ENCODE assay signal across 10 cellular contexts in genomic region chr14:67513631-67514108, GRCh38. TPM values are rescaled to one million over a fixed set of nuclear protein-coding genes. Genes with fewer than 3 reads are reported as not detected.
DNase-seq lines count a peak whose midpoint lies in the region; ATAC-seq and TF ChIP-seq lines count a peak whose summit lies in the region.
"Had no signal": no experiment of that assay in that cellular context is flagged by ENCODE, and none has a peak within 500 bp of the region (broad histone marks: within the 10 kb centered on the region; RNA-seq: fewer than 3 reads in every experiment).

No MANE protein-coding gene starts in this region.

- peaks cover 15% of the 10 kb centered on the region for H3K4me1 Mint-ChIP-seq in T-helper 2 cell treated with Interferon-gamma antibody and Interleukin-4, amounts not matched to agents 5 μg/mL and 100 μg/mL, for 36 hours (ENCODE audit: low read depth)
- peaks cover 46% of the 10 kb centered on the region for H3K4me1 Mint-ChIP-seq in activated B cell treated with CpG ODN at 0.5 μM for 24 hours

- ATAC-seq in activated B cell treated with CpG ODN at 0.5 μM for 24 hours (ENCODE audit: low read depth), result no peak

- POLR2A ChIA-PET in activated B cell treated with CpG ODN at 0.5 μM for 24 hours (lab: Charles Lee), result interaction anchor here (0.6 to 2.9 kb wide), 5 partner anchors 20 to 1912 kb away, joined by 4 to 15 read pairs (median 7); partner anchors contain the start of gene TMEM229B

- H3K27me3 Mint-ChIP-seq in T-helper 2 cell treated with Interferon-gamma antibody and Interleukin-4, amounts not matched to agents 5 μg/mL and 100 μg/mL, for 36 hours (ENCODE audit: low read depth), result peaks cover 85% of the 10 kb centered on the region
- H3K27me3 Mint-ChIP-seq in activated B cell treated with CpG ODN at 0.5 μM for 24 hours, result no peaks in the 10 kb centered on the region

- H3K27ac ChIP-seq in substantia nigra (ENCODE audit: low read depth, low read length, poor library complexity, severe bottlenecking), result peak overlapping the region; percentile 74

- H3K27ac Mint-ChIP-seq in T-helper 2 cell treated with Interferon-gamma antibody and Interleukin-4, amounts not matched to agents 5 μg/mL and 100 μg/mL, for 36 hours, result no peak overlapping the region
- H3K27ac Mint-ChIP-seq in activated B cell treated with CpG ODN at 0.5 μM for 24 hours, result peak overlapping the region; percentile 71

- peak overlapping the region; percentile 69 for H3K4me3 Mint-ChIP-seq in T-helper 2 cell treated with Interferon-gamma antibody and Interleukin-4, amounts not matched to agents 5 μg/mL and 100 μg/mL, for 36 hours
- peak overlapping the region; percentile 88 for H3K4me3 Mint-ChIP-seq in activated B cell treated with CpG ODN at 0.5 μM for 24 hours

- peaks cover 36% of the 10 kb centered on the region for H3K27me3 ChIP-seq in H7 (ENCODE audit: control insufficient read depth, insufficient read depth, low read length)

- H3K4me3 ChIP-seq in H7 (ENCODE audit: insufficient read depth, low read depth, low read length), result no peak overlapping the region

- no peaks in the 10 kb centered on the region for H3K9me3 Mint-ChIP-seq in T-helper 2 cell treated with Interferon-gamma antibody and Interleukin-4, amounts not matched to agents 5 μg/mL and 100 μg/mL, for 36 hours
- H3K9me3 Mint-ChIP-seq in activated B cell treated with CpG ODN at 0.5 μM for 24 hours, result no peaks in the 10 kb centered on the region

- H3K36me3 Mint-ChIP-seq in T-helper 2 cell treated with Interferon-gamma antibody and Interleukin-4, amounts not matched to agents 5 μg/mL and 100 μg/mL, for 36 hours (ENCODE audit: low read depth), result no peaks in the 10 kb centered on the region
- H3K36me3 Mint-ChIP-seq in activated B cell treated with CpG ODN at 0.5 μM for 24 hours (ENCODE audit: low read depth), result no peaks in the 10 kb centered on the region

- no peaks in the 10 kb centered on the region for H3K36me3 ChIP-seq in H7 (replicated peaks; ENCODE audit: control insufficient read depth, insufficient read depth, low read length)

- intact Hi-C loops in activated B cell treated with CpG ODN at 0.5 μM for 24 hours (cut with micrococcal nuclease), result no loop called here

- CTCF ChIA-PET in activated B cell treated with CpG ODN at 0.5 μM for 24 hours (lab: Charles Lee), result interaction anchor here (1.3 to 3.1 kb wide), 6 partner anchors 25 to 153 kb away, joined by 3 to 13 read pairs (median 7); partner anchors contain the start of gene TMEM229B

- DNase-seq in T-helper 2 cell treated with Interferon-gamma antibody and Interleukin-4, amounts not matched to agents 5 μg/mL and 100 μg/mL, for 36 hours (ENCODE audit: low spot score), result no peak
- no peak for DNase-seq in T-helper 2 cell
- DNase-seq in activated B cell treated with CpG ODN at 0.5 μM for 24 hours, result no peak
- peak; percentile 44 for DNase-seq in left kidney (ENCODE audit: low read depth, low spot score)
- peak in 7 of 49 donors; percentile 6 to 72 (median 22) for DNase-seq in substantia nigra (lab: John Stamatoyannopoulos, UW)
- no peak for DNase-seq in GF-D8 (lab: John Stamatoyannopoulos, UW)
- no peak for DNase-seq in foreskin melanocyte
- DNase-seq in H7, result no peak
- DNase-seq: activated CD4-positive, alpha-beta T cell treated with anti-CD3 and anti-CD28 coated beads, Interleukin-2, amount 50 U/mL, for 48 hours had no signal

- no peak for TF ChIP-seq CTCF in activated B cell treated with CpG ODN at 0.5 μM for 24 hours (IDR thresholded peaks at IDR 0.05)

RNA-seq across cellular contexts. Expression of gene PLEKHH1, which starts 19.4 kb away (rescaled TPM):
- total RNA-seq in activated B cell treated with CpG ODN at 0.5 μM for 24 hours, result 0.20 and 0.61 TPM in 2 replicates
- 16.5 and 22.2 TPM in 2 replicates for total RNA-seq in H7 (2014; rRNA removed; shearing (Covaris generic))
- total RNA-seq: myocyte had no signal

RNA-seq across cellular contexts. Expression of gene TMEM229B, which starts 25.1 kb away (rescaled TPM):
- total RNA-seq in activated B cell treated with CpG ODN at 0.5 μM for 24 hours, result 3.3 and 3.7 TPM in 2 replicates
- 0.07 and 0.69 TPM in 2 replicates for total RNA-seq in H7 (2014; rRNA removed; shearing (Covaris generic))

Comparison
In these comparisons a context has a peak if more than half of its experiments do, and no peak if none do; other contexts are left out.
1. RNA of gene PLEKHH1, which starts 19.4 kb away (total RNA-seq): 16.5 to 22.2 TPM in H7; 0.20 to 0.61 TPM in activated B cell treated with CpG ODN at 0.5 μM for 24 hours; every median in the first group is over 10 times any median in the second.